Comparison of ENCODE assay signal across 15 cellular contexts in genomic region chr7:130365093-130365492, GRCh38. TPM values are rescaled to one million over a fixed set of nuclear protein-coding genes. Genes with fewer than 3 reads are reported as not detected.
DNase-seq lines count a peak whose midpoint lies in the region; ATAC-seq, FAIRE-seq and TF ChIP-seq lines count a peak whose summit lies in the region.
"Had no signal": no experiment of that assay in that cellular context is flagged by ENCODE, and none has a peak within 500 bp of the region (broad histone marks: within the 10 kb centered on the region; RNA-seq: fewer than 3 reads in every experiment).

No MANE protein-coding gene starts in this region.

- peaks cover 30% of the 10 kb centered on the region for H3K4me1 Mint-ChIP-seq in CD8-positive, alpha-beta T cell (ENCODE audit: low read depth)

- DNase-seq in DMS 273 (lab: John Stamatoyannopoulos, UW; ENCODE audit: unreplicated experiment) (peak; percentile 43), DMS 273 treated with DMSO at 0.1 percent for 48 hours (lab: John Stamatoyannopoulos, UW) (no peak), RWPE2 (ENCODE audit: low spot score) (no peak), kidney (no peak), 8988T (no peak), T1000 (lab: John Stamatoyannopoulos, UW) (no peak)
- no peak for DNase-seq in CD8-positive, alpha-beta T cell
- DNase-seq: midbrain, SIG-M5 had no signal

- peaks cover 3% of the 10 kb centered on the region for H3K9me3 Mint-ChIP-seq in CD8-positive, alpha-beta T cell

- H3K9me3 ChIP-seq in RWPE2 (ENCODE audit: severe bottlenecking) (peaks cover 2% of the 10 kb centered on the region), kidney (ENCODE audit: control insufficient read depth in 1 of 2, low read length in 2 of 2) (no peaks in the 10 kb centered on the region), skeletal muscle tissue (ENCODE audit: control insufficient read depth in 3 of 3, low read length in 3 of 3) (no peaks in the 10 kb centered on the region)
- no peaks in the 10 kb centered on the region for H3K9me3 ChIP-seq in CD8-positive, alpha-beta T cell (ENCODE audit: low read length)

- H3K4me3 ChIP-seq in RWPE2 (ENCODE audit: severe bottlenecking) (no peak overlapping the region), kidney (ENCODE audit: low read length in 2 of 2) (no peak overlapping the region), skeletal muscle tissue (ENCODE audit: low read length in 3 of 3) (no peak overlapping the region)
- no peak overlapping the region for H3K4me3 ChIP-seq in CD8-positive, alpha-beta T cell (ENCODE audit: low read depth, low read length)
- H3K4me3 ChIP-seq: K562 had no signal

- no peak overlapping the region for H3K4me3 Mint-ChIP-seq in CD8-positive, alpha-beta T cell
- H3K4me3 Mint-ChIP-seq: CD8-positive, alpha-beta memory T cell had no signal

- H3K27me3 ChIP-seq in RWPE2 (ENCODE audit: insufficient read depth, poor library complexity, severe bottlenecking) (no peaks in the 10 kb centered on the region), skeletal muscle tissue (ENCODE audit: control insufficient read depth in 3 of 3, insufficient read depth in 3 of 3, low read length in 3 of 3) (no peaks in the 10 kb centered on the region)
- H3K27me3 ChIP-seq in CD8-positive, alpha-beta T cell (ENCODE audit: insufficient read depth, low read length): no peaks in the 10 kb centered on the region

- no peak for TF ChIP-seq CTCF in RWPE2 (IDR thresholded peaks at IDR 0.05; ENCODE audit: poor library complexity, severe bottlenecking)
- no peak for TF ChIP-seq CTCF in kidney (IDR thresholded peaks at IDR 0.05; ENCODE audit: borderline replicate concordance, extremely low read depth, insufficient read depth)
- no peak for TF ChIP-seq CTCF in CD8-positive, alpha-beta T cell (IDR thresholded peaks at IDR 0.05)

- no peak overlapping the region for H3K27ac Mint-ChIP-seq in CD8-positive, alpha-beta T cell

- CTCF ChIA-PET in CD8-positive, alpha-beta T cell (lab: Charles Lee): no interaction called here

- H3K4me1 ChIP-seq in RWPE2 (ENCODE audit: insufficient read depth, poor library complexity, severe bottlenecking): peaks cover 44% of the 10 kb centered on the region
- peaks cover 9 to 21% of the 10 kb centered on the region in 2 donors for H3K4me1 ChIP-seq in kidney (ENCODE audit: control insufficient read depth in 1 of 2, insufficient read depth in 1 of 2, low read depth in 1 of 2, low read length in 2 of 2)
- peaks cover 44 to 58% (median 54%) of the 10 kb centered on the region in 3 donors for H3K4me1 ChIP-seq in skeletal muscle tissue (ENCODE audit: control insufficient read depth in 3 of 3, insufficient read depth in 3 of 3, low read length in 3 of 3)
- H3K4me1 ChIP-seq in CD8-positive, alpha-beta T cell (ENCODE audit: insufficient read depth, low read length): peaks cover 46% of the 10 kb centered on the region

- H3K36me3 ChIP-seq in RWPE2 (ENCODE audit: low read depth) (no peaks in the 10 kb centered on the region), kidney (ENCODE audit: control insufficient read depth in 1 of 2, insufficient read depth in 2 of 2, low read length in 2 of 2) (no peaks in the 10 kb centered on the region), skeletal muscle tissue (ENCODE audit: control insufficient read depth in 3 of 3, insufficient read depth in 3 of 3, low read length in 3 of 3) (no peaks in the 10 kb centered on the region)
- H3K36me3 ChIP-seq in CD8-positive, alpha-beta T cell (ENCODE audit: insufficient read depth, low read length): no peaks in the 10 kb centered on the region

- FAIRE-seq in kidney (lab: Jason Lieb, UNC): no peak
- FAIRE-seq: endothelial cell of umbilical vein, H1, K562 had no signal

- no peak overlapping the region for H3K9ac ChIP-seq in kidney (ENCODE audit: low read length in 2 of 2)
- peak overlapping the region in 1 of 3 donors; percentile 38 for H3K9ac ChIP-seq in skeletal muscle tissue (ENCODE audit: low read depth in 1 of 3, low read length in 3 of 3)

- ATAC-seq in RWPE2 (ENCODE audit: low read depth): no peak
- no peak for ATAC-seq in CD8-positive, alpha-beta T cell
- ATAC-seq: K562 had no signal

- no peaks in the 10 kb centered on the region for H3K36me3 Mint-ChIP-seq in CD8-positive, alpha-beta T cell

- POLR2A ChIA-PET in CD8-positive, alpha-beta T cell (lab: Charles Lee): no interaction called here

- peak overlapping the region; percentile 92 for H3K27ac ChIP-seq in RWPE2 (ENCODE audit: poor library complexity, severe bottlenecking)
- peak overlapping the region; percentile 81 to 84 for H3K27ac ChIP-seq in kidney (ENCODE audit: low read depth in 2 of 2, low read length in 2 of 2)
- H3K27ac ChIP-seq in skeletal muscle tissue (ENCODE audit: low read depth, low read length): peak overlapping the region; percentile 57
- no peak overlapping the region for H3K27ac ChIP-seq in CD8-positive, alpha-beta T cell (ENCODE audit: low read depth, low read length)
- H3K27ac ChIP-seq: 22Rv1 had no signal

- intact Hi-C loops in kidney (cut with DNase I): no loop called here
- intact Hi-C loops in CD8-positive, alpha-beta T cell (cut with DNase I, micrococcal nuclease): no loop called here

- H3K27me3 Mint-ChIP-seq in CD8-positive, alpha-beta T cell (ENCODE audit: low read depth): no peaks in the 10 kb centered on the region

RNA-seq across cellular contexts. Expression of gene CPA1, which starts 15.2 kb away (rescaled TPM):
- total RNA-seq in kidney (0.50 TPM), skeletal muscle tissue (2.6 TPM)
- polyA plus RNA-seq in kidney (ENCODE audit: insufficient read depth, low read depth, low replicate concordance): 1.1 TPM
- not detected for total RNA-seq in CD8-positive, alpha-beta T cell
- total RNA-seq: CD8-positive, alpha-beta memory T cell; endothelial cell of umbilical vein; H1 had no signal
- polyA plus RNA-seq: CD8-positive, alpha-beta memory T cell; endothelial cell of umbilical vein; H1; K562 had no signal

RNA-seq across cellular contexts. Expression of gene CPA5, which starts 20.5 kb away (rescaled TPM):
- 1.1 TPM for total RNA-seq in kidney
- 0.54 TPM for polyA plus RNA-seq in kidney (ENCODE audit: insufficient read depth, low read depth, low replicate concordance)
- total RNA-seq in skeletal muscle tissue: not detected
- not detected for total RNA-seq in CD8-positive, alpha-beta T cell
- total RNA-seq: endothelial cell of umbilical vein, H1 had no signal
- polyA plus RNA-seq: endothelial cell of umbilical vein had no signal
